Comparison of ENCODE assay signal across 1 cellular context in the genomic region with DNA sequence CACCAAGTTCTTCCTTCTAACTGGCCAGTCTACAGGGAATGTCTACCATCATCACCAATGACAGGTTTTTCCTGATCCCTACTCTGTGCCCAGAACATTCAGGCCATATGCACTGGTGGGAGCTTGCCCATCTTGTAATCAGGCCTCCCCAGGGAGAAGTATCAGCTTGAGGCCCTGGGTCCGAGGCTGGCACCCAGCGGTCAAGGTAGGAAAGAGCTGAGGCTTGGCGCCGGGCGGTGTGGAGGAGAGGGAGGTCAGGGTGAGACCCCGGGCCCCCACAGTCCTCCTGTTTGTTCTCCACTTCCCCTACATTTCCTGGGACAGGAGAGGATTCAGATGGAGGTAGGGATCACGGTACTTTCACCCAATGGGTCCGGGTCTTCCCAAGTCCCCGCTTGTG.
TF ChIP-seq lines count a peak whose summit lies in the region.

No MANE protein-coding gene starts in this region.

TF ChIP-seq in GM12878, 131 proteins besides CTCF, POLR2A, EP300 and RAD21 (continued from another document):
- TF ChIP-seq ZBTB40 (IDR thresholded peaks at IDR 0.05; ENCODE audit: borderline replicate concordance) (no peak), RBBP5 (conservative IDR thresholded peaks at IDR 0.05) (no peak), NRF1 (conservative IDR thresholded peaks at IDR 0.05; ENCODE audit: low read depth, low read length) (no peak)
